In genomic region chr2:130451278-130451677, GRCh38 we compare ENCODE assay signal across 8 cellular contexts. TPM values are rescaled to one million over a fixed set of nuclear protein-coding genes. Genes with fewer than 3 reads are reported as not detected.
"Had no signal": no experiment of that assay in that cellular context is flagged by ENCODE, and none has a peak within 500 bp of the region (broad histone marks: within the 10 kb centered on the region; RNA-seq: fewer than 3 reads in every experiment).

No MANE protein-coding gene starts in this region.

RNA-seq across cellular contexts. Expression of gene POTEI, which starts 57.9 kb away (rescaled TPM):
- total RNA-seq: naive thymus-derived CD8-positive, alpha-beta T cell; natural killer cell treated with Interleukin-12 subunit alpha and Interleukin-12 subunit beta and Interleukin-15 and Interleukin-18, amount 100 ng/mL, for 72 hours; posterior vena cava; right lobe of liver; subcutaneous adipose tissue; thoracic aorta; tibial nerve; ureter had no signal
- polyA plus RNA-seq: naive thymus-derived CD8-positive, alpha-beta T cell had no signal
